23 cellular contexts compared by ENCODE assay signal in the genomic region with DNA sequence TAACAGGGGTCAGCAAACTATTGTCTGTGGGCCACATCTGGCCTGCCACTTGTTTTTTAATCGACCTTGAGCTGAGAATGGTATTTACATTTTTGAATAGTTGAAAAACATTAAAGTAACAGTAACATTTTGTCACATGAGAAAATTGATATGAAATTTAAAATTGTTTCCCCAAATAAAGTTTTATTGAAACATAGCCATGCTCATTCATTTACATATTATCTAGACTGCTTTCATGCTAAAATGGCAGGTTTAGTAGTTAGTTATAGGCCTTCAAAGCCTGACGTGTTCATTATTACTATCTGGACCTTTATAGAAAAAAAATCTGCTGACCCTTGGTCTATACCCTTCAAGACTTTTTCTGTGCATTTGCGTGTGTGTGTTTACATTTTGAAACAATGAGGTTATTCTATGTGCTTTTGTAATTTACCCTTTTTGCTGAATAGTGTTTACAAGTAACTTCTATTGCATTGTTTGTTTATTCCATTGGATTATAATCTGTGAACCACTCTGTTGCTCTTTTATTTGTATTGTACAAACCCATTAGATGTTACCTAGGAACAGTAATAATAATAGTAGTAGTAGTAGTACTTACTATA. TPM values are rescaled to one million over a fixed set of nuclear protein-coding genes. Genes with fewer than 3 reads are reported as not detected.
DNase-seq lines count a peak whose midpoint lies in the region; ATAC-seq and TF ChIP-seq lines count a peak whose summit lies in the region.
"Had no signal": no experiment of that assay in that cellular context is flagged by ENCODE, and none has a peak within 500 bp of the region (broad histone marks: within the 10 kb centered on the region; RNA-seq: fewer than 3 reads in every experiment).

No MANE protein-coding gene starts in this region.

- peaks cover 2% of the 10 kb centered on the region for H3K36me3 Mint-ChIP-seq in activated naive CD8-positive, alpha-beta T cell
- H3K36me3 Mint-ChIP-seq in activated naive CD8-positive, alpha-beta T cell treated with anti-CD3 and anti-CD28 coated beads, Interleukin-2, amount 50 U/mL, for 24 hours (ENCODE audit: low read depth), result no peaks in the 10 kb centered on the region
- H3K36me3 Mint-ChIP-seq: CD4-positive, alpha-beta memory T cell had no signal

- H3K27ac ChIP-seq in 22Rv1, result peak overlapping the region; percentile 72
- H3K27ac ChIP-seq in Panc1 (ENCODE audit: low read length), result peak overlapping the region; percentile 65; the same call in 1 of the 2 replicates
- H3K27ac ChIP-seq in epithelial cell of prostate, result peak overlapping the region; percentile 32
- H3K27ac ChIP-seq: A549 had no signal

- BruUV-seq in Panc1 (replicated peaks; lab: Mats Ljungman, UMichigan), result no TSS peak

- H3K4me1 Mint-ChIP-seq in activated naive CD8-positive, alpha-beta T cell (ENCODE audit: low read depth), result peaks cover 42% of the 10 kb centered on the region
- H3K4me1 Mint-ChIP-seq in activated naive CD8-positive, alpha-beta T cell treated with anti-CD3 and anti-CD28 coated beads, Interleukin-2, amount 50 U/mL, for 24 hours, result peaks cover 24% of the 10 kb centered on the region

- peak overlapping the region; percentile 47 for H3K27ac Mint-ChIP-seq in activated naive CD8-positive, alpha-beta T cell
- H3K27ac Mint-ChIP-seq in activated naive CD8-positive, alpha-beta T cell treated with anti-CD3 and anti-CD28 coated beads, Interleukin-2, amount 50 U/mL, for 24 hours, result no peak overlapping the region
- H3K27ac Mint-ChIP-seq: HFFc6 had no signal

- H3K27me3 ChIP-seq in Panc1 (ENCODE audit: control insufficient read depth, insufficient read depth, low read length), result no peaks in the 10 kb centered on the region

- no peak overlapping the region for H3K4me3 ChIP-seq in Panc1 (ENCODE audit: low read depth in 2 of 2, low read length in 2 of 2)
- H3K4me3 ChIP-seq: A549, GM23338 had no signal

- peaks cover 22% of the 10 kb centered on the region for H3K4me1 ChIP-seq in Panc1 (ENCODE audit: control insufficient read depth, insufficient read depth, low read length)

- CTCF ChIA-PET in Panc1 (lab: Charles Lee), result no interaction called here

- ATAC-seq in activated naive CD8-positive, alpha-beta T cell treated with anti-CD3 and anti-CD28 coated beads, Interleukin-2, amount 50 U/mL, for 24 hours, result no peak
- no peak for ATAC-seq in Panc1
- ATAC-seq: A549, GM23338, HCT116 had no signal

- DNase-seq in activated naive CD8-positive, alpha-beta T cell treated with anti-CD3 and anti-CD28 coated beads, Interleukin-2, amount 50 U/mL, for 24 hours, result no peak
- DNase-seq in Panc1 (ENCODE audit: low read depth, low spot score) (no peak), epithelial cell of prostate (ENCODE audit: low read depth, low spot score) (no peak), NCI-H187 (lab: John Stamatoyannopoulos, UW) (no peak), amygdala (lab: John Stamatoyannopoulos, UW) (no peak)
- no peak for DNase-seq in stimulated activated naive CD4-positive, alpha-beta T cell treated with Interleukin-2 at 50 U/mL for 16 hours (lab: John Stamatoyannopoulos, UW)
- DNase-seq: 8988T; ACHN; AML-193; C1 segment of cervical spinal cord; Calu3; CD4-positive, alpha-beta memory T cell; COR-L47; DMS53; DMS79 treated with DMSO at 0.1 percent for 48 hours; GF-D8; H9; HFFc6 had no signal

- in situ Hi-C loops in Panc1 (cut with HindIII; ENCODE audit: low pct_unique_long_range_greater_than_20kb, low sequenced_read_pairs), result no loop called here

- no peaks in the 10 kb centered on the region for H3K9me3 Mint-ChIP-seq in activated naive CD8-positive, alpha-beta T cell (ENCODE audit: low read depth)
- no peaks in the 10 kb centered on the region for H3K9me3 Mint-ChIP-seq in activated naive CD8-positive, alpha-beta T cell treated with anti-CD3 and anti-CD28 coated beads, Interleukin-2, amount 50 U/mL, for 24 hours
- H3K9me3 Mint-ChIP-seq: CD4-positive, alpha-beta memory T cell; GM23338; H9; HFFc6 had no signal

- intact Hi-C loops in Panc1 (cut with micrococcal nuclease; ENCODE audit: unreplicated experiment), result loop anchor here (10.0 kb wide), 1 partner anchor 186 kb away; no protein-coding TSS in a partner anchor

- no peaks in the 10 kb centered on the region for H3K9me3 ChIP-seq in Panc1 (ENCODE audit: control insufficient read depth, insufficient read depth, low read depth, low read length)
- H3K9me3 ChIP-seq: A549 had no signal

- H3K36me3 ChIP-seq in Panc1 (ENCODE audit: control insufficient read depth, insufficient read depth, low read length), result no peaks in the 10 kb centered on the region

- H3K27me3 Mint-ChIP-seq in activated naive CD8-positive, alpha-beta T cell, result no peaks in the 10 kb centered on the region
- H3K27me3 Mint-ChIP-seq in activated naive CD8-positive, alpha-beta T cell treated with anti-CD3 and anti-CD28 coated beads, Interleukin-2, amount 50 U/mL, for 24 hours, result no peaks in the 10 kb centered on the region
- H3K27me3 Mint-ChIP-seq: CD4-positive, alpha-beta memory T cell had no signal

- no peak overlapping the region for H3K4me3 Mint-ChIP-seq in activated naive CD8-positive, alpha-beta T cell
- no peak overlapping the region for H3K4me3 Mint-ChIP-seq in activated naive CD8-positive, alpha-beta T cell treated with anti-CD3 and anti-CD28 coated beads, Interleukin-2, amount 50 U/mL, for 24 hours
- H3K4me3 Mint-ChIP-seq: CD4-positive, alpha-beta memory T cell; GM23338; H9; HFFc6 had no signal

- TF ChIP-seq CTCF in 22Rv1 (IDR thresholded peaks at IDR 0.05), result no peak
- no peak for TF ChIP-seq CTCF in Panc1 (IDR thresholded peaks at IDR 0.05)

- POLR2A ChIA-PET in Panc1 (lab: Charles Lee), result no interaction called here

RNA-seq across cellular contexts. Expression of a gene that starts 37.1 kb away (rescaled TPM):
- total RNA-seq in Panc1 (2021; ENCODE audit: unreplicated experiment), result 38.2 TPM
- 19.2 TPM for polyA plus RNA-seq in Panc1 (2012; ENCODE audit: insufficient read length)

RNA-seq across cellular contexts. Expression of a gene that starts 37.4 kb away (rescaled TPM):
- total RNA-seq in Panc1 (2021; ENCODE audit: unreplicated experiment), result 12.7 TPM
- polyA plus RNA-seq in Panc1 (2012; ENCODE audit: insufficient read length), result 7.1 TPM
